1 cellular context compared by ENCODE assay signal in the genomic region with DNA sequence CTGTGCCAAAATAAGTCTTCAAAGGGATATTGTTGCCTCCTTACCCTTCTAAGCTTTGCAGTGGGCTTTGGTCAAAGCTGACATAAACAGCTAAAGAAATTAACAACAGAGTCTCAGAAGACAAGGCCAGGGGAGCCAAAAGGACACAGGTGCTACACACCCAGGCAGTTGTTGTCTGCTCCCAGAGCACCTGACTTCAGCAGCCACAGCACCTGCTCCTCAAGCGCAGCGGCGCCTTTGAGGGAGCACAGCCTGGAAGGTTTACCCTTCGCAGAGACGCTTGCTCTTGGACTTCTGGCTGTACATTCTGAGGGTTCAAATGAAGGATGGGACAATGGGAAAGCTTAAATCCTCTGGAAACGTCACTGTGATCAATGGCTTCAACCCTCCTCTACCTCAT.
A peak's percentile ranks its signal among the peaks of the same experiment; 100 is the strongest.
TF ChIP-seq lines count a peak whose summit lies in the region.

No MANE protein-coding gene starts in this region.

TF ChIP-seq in HepG2, 621 proteins besides CTCF, POLR2A, EP300 and RAD21 (continued from another document and continues in another):
- TF ChIP-seq, protein P1, sequence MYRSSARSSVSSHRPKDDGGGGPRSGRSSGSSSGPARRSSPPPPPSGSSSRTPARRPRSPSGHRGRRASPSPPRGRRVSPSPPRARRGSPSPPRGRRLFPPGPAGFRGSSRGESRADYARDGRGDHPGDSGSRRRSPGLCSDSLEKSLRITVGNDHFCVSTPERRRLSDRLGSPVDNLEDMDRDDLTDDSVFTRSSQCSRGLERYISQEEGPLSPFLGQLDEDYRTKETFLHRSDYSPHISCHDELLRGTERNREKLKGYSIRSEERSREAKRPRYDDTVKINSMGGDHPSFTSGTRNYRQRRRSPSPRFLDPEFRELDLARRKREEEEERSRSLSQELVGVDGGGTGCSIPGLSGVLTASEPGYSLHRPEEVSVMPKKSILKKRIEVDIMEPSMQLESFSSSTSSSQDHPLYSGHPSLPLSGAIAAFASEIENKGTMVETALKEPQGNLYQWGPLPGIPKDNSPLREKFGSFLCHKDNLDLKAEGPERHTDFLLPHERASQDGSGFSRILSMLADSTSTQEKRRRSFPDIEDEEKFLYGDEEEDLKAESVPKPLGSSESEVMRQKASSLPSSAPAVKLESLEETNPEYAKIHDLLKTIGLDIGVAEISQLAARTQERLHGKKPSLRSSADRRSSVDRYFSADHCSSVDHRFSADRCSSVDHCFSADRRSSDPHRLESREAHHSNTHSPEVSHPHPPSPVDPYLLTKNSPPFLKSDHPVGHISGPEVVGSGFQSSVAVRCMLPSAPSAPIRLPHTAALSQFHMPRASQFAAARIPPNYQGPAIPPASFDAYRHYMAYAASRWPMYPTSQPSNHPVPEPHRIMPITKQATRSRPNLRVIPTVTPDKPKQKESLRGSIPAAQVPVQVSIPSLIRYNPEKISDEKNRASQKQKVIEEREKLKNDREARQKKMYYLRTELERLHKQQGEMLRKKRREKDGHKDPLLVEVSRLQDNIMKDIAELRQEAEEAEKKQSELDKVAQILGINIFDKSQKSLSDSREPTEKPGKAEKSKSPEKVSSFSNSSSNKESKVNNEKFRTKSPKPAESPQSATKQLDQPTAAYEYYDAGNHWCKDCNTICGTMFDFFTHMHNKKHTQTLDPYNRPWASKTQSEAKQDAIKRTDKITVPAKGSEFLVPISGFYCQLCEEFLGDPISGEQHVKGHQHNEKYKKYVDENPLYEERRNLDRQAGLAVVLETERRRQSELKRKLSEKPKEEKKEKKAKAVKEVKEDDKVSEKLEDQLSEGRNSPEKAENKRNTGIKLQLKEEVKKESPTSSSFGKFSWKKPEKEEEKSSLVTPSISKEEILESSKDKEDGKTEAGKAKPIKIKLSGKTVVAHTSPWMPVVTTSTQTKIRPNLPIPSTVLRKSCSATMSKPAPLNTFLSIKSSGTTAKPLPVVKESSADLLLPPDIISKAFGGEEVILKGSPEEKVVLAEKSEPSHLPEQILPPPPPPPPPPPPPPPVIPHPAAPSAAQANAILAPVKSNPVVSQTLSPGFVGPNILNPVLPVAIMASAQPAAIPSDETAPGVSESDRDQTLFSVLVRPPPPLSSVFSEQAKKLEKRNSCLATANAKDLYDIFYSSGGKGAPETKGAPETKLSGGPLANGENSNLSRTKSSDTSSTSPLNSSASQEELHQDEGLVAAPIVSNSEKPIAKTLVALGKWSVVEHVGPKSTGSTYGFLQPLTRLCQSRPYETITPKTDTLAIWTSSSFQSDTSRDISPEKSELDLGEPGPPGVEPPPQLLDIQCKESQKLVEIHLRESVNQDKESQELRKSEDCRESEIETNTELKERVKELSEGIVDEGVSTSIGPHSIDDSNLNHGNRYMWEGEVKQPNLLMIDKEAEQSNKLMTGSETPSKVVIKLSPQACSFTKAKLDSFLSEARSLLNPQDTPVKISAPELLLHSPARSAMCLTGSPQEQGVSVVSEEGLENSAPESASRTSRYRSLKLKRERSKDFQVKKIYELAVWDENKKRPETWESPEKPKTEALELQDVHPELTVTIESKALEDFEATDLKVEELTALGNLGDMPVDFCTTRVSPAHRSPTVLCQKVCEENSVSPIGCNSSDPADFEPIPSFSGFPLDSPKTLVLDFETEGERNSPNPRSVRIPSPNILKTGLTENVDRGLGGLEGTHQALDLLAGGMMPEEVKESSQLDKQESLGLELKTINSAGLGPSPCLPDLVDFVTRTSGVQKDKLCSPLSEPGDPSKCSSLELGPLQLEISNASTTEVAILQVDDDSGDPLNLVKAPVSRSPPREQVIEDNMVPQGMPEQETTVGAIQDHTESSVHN (CRISPR knock-in tag; IDR thresholded peaks at IDR 0.05), result no peak
- TF ChIP-seq CBX1 (IDR thresholded peaks at IDR 0.05; ENCODE audit: low read depth) (no peak), EED (CRISPR knock-in tag; IDR thresholded peaks at IDR 0.05) (no peak), ZNF589 (CRISPR knock-in tag; conservative IDR thresholded peaks at IDR 0.05) (no peak), SAP130 (CRISPR knock-in tag; IDR thresholded peaks at IDR 0.05; ENCODE audit: low read depth) (0 out of 2 replicates have a peak, but pooled peaks have one; percentile 15), ZNF251 (CRISPR knock-in tag; IDR thresholded peaks at IDR 0.05) (0 out of 2 replicates have a peak, but pooled peaks have one; percentile 37), AHR (CRISPR knock-in tag; IDR thresholded peaks at IDR 0.05) (0 out of 2 replicates have a peak, but pooled peaks have one; percentile 37), FOSL1 (CRISPR knock-in tag; IDR thresholded peaks at IDR 0.05; ENCODE audit: borderline replicate concordance) (0 out of 2 replicates have a peak, but pooled peaks have one; percentile 12), ARNTL (CRISPR knock-in tag; IDR thresholded peaks at IDR 0.05) (no peak), SNAPC5 (CRISPR knock-in tag; IDR thresholded peaks at IDR 0.05; ENCODE audit: borderline replicate concordance) (no peak), ZNF883 (CRISPR knock-in tag; IDR thresholded peaks at IDR 0.05; ENCODE audit: not compliant biosample characterization) (peak; percentile 72), ZNF792 (CRISPR knock-in tag; IDR thresholded peaks at IDR 0.05) (no peak), PTBP1 (IDR thresholded peaks at IDR 0.05; ENCODE audit: low read depth, low read length, poor library complexity, severe bottlenecking) (no peak), ZFP62 (CRISPR knock-in tag; IDR thresholded peaks at IDR 0.05) (0 out of 2 replicates have a peak, but pooled peaks have one; percentile 22), STAG1 (CRISPR knock-in tag; IDR thresholded peaks at IDR 0.05) (0 out of 2 replicates have a peak, but pooled peaks have one; percentile 2), RBM22 (optimal IDR thresholded peaks at IDR 0.05; ENCODE audit: low read length) (peak; percentile 56), ZNF350 (CRISPR knock-in tag; IDR thresholded peaks at IDR 0.05; ENCODE audit: borderline replicate concordance, low read depth) (no peak; the same call in 1 of the 2 replicates), MEIS2 (CRISPR knock-in tag; IDR thresholded peaks at IDR 0.05) (no peak), ZNF782 (CRISPR knock-in tag; IDR thresholded peaks at IDR 0.05; ENCODE audit: borderline replicate concordance) (0 out of 2 replicates have a peak, but pooled peaks have one; percentile 28), MXI1 (IDR thresholded peaks at IDR 0.05; ENCODE audit: borderline replicate concordance, low read depth, low read length) (no peak), NCOA2 (CRISPR knock-in tag; IDR thresholded peaks at IDR 0.05) (no peak), ATF4 (CRISPR knock-in tag; IDR thresholded peaks at IDR 0.05) (no peak), HOXA5 (CRISPR knock-in tag; IDR thresholded peaks at IDR 0.05) (no peak), RARA (CRISPR knock-in tag; IDR thresholded peaks at IDR 0.05) (no peak), MAZ (IDR thresholded peaks at IDR 0.05; ENCODE audit: borderline replicate concordance, low read depth, low read length) (no peak), MAZ (CRISPR knock-in tag; IDR thresholded peaks at IDR 0.05; ENCODE audit: low read depth) (no peak), ZNF382 (CRISPR knock-in tag; IDR thresholded peaks at IDR 0.05; ENCODE audit: borderline replicate concordance) (no peak), BRD4 (CRISPR knock-in tag; IDR thresholded peaks at IDR 0.05) (no peak), ZBTB43 (CRISPR knock-in tag; conservative IDR thresholded peaks at IDR 0.05) (0 out of 2 replicates have a peak, but pooled peaks have one; percentile 19), KLF9 (CRISPR knock-in tag; IDR thresholded peaks at IDR 0.05; ENCODE audit: low read depth) (no peak), NFKB2 (CRISPR knock-in tag; IDR thresholded peaks at IDR 0.05; ENCODE audit: borderline replicate concordance) (peak; percentile 46; the same call in 1 of the 2 replicates), FOXO1 (CRISPR knock-in tag; IDR thresholded peaks at IDR 0.05) (0 out of 2 replicates have a peak, but pooled peaks have one; percentile 20), ZNF326 (CRISPR knock-in tag; IDR thresholded peaks at IDR 0.05; ENCODE audit: borderline replicate concordance) (no peak), ZNF510 (CRISPR knock-in tag; IDR thresholded peaks at IDR 0.05; ENCODE audit: low read depth) (0 out of 2 replicates have a peak, but pooled peaks have one; percentile 56), KDM2A (CRISPR knock-in tag; IDR thresholded peaks at IDR 0.05; ENCODE audit: borderline replicate concordance, low read depth) (0 out of 2 replicates have a peak, but pooled peaks have one; percentile 20), SATB2 (CRISPR knock-in tag; IDR thresholded peaks at IDR 0.05) (no peak), ZNF138 (CRISPR knock-in tag; IDR thresholded peaks at IDR 0.05; ENCODE audit: low read depth) (no peak)
- TF ChIP-seq, protein P2, sequence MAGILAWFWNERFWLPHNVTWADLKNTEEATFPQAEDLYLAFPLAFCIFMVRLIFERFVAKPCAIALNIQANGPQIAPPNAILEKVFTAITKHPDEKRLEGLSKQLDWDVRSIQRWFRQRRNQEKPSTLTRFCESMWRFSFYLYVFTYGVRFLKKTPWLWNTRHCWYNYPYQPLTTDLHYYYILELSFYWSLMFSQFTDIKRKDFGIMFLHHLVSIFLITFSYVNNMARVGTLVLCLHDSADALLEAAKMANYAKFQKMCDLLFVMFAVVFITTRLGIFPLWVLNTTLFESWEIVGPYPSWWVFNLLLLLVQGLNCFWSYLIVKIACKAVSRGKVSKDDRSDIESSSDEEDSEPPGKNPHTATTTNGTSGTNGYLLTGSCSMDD (CRISPR knock-in tag; IDR thresholded peaks at IDR 0.05), result 0 out of 2 replicates have a peak, but pooled peaks have one; percentile 51
- TF ChIP-seq, protein P3, sequence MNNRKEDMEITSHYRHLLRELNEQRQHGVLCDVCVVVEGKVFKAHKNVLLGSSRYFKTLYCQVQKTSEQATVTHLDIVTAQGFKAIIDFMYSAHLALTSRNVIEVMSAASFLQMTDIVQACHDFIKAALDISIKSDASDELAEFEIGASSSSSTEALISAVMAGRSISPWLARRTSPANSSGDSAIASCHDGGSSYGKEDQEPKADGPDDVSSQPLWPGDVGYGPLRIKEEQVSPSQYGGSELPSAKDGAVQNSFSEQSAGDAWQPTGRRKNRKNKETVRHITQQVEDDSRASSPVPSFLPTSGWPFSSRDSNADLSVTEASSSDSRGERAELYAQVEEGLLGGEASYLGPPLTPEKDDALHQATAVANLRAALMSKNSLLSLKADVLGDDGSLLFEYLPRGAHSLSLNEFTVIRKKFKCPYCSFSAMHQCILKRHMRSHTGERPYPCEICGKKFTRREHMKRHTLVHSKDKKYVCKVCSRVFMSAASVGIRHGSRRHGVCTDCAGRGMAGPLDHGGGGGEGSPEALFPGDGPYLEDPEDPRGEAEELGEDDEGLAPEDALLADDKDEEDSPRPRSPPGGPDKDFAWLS (CRISPR knock-in tag; IDR thresholded peaks at IDR 0.05; ENCODE audit: borderline replicate concordance), result 0 out of 2 replicates have a peak, but pooled peaks have one; percentile 48
- TF ChIP-seq, protein P4, sequence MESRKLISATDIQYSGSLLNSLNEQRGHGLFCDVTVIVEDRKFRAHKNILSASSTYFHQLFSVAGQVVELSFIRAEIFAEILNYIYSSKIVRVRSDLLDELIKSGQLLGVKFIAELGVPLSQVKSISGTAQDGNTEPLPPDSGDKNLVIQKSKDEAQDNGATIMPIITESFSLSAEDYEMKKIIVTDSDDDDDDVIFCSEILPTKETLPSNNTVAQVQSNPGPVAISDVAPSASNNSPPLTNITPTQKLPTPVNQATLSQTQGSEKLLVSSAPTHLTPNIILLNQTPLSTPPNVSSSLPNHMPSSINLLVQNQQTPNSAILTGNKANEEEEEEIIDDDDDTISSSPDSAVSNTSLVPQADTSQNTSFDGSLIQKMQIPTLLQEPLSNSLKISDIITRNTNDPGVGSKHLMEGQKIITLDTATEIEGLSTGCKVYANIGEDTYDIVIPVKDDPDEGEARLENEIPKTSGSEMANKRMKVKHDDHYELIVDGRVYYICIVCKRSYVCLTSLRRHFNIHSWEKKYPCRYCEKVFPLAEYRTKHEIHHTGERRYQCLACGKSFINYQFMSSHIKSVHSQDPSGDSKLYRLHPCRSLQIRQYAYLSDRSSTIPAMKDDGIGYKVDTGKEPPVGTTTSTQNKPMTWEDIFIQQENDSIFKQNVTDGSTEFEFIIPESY (CRISPR knock-in tag; IDR thresholded peaks at IDR 0.05), result peak; percentile 87
- TF ChIP-seq, protein P5, sequence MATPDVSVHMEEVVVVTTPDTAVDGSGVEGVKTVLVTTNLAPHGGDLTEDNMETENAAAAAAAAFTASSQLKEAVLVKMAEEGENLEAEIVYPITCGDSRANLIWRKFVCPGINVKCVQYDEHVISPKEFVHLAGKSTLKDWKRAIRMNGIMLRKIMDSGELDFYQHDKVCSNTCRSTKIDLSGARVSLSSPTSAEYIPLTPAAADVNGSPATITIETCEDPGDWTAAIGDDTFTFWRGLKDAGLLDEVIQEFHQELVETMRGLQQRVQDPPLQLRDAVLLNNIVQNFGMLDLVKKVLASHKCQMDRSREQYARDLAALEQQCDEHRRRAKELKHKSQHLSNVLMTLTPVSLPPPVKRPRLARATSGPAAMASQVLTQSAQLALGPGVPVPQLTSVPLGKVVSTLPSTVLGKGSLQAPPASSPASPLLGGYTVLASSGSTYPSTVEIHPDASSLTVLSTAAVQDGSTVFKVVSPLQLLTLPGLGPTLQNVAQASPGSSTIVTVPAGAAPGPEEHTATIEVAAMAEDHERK (CRISPR knock-in tag; IDR thresholded peaks at IDR 0.05; ENCODE audit: low read depth), result no peak
- TF ChIP-seq, protein P6, sequence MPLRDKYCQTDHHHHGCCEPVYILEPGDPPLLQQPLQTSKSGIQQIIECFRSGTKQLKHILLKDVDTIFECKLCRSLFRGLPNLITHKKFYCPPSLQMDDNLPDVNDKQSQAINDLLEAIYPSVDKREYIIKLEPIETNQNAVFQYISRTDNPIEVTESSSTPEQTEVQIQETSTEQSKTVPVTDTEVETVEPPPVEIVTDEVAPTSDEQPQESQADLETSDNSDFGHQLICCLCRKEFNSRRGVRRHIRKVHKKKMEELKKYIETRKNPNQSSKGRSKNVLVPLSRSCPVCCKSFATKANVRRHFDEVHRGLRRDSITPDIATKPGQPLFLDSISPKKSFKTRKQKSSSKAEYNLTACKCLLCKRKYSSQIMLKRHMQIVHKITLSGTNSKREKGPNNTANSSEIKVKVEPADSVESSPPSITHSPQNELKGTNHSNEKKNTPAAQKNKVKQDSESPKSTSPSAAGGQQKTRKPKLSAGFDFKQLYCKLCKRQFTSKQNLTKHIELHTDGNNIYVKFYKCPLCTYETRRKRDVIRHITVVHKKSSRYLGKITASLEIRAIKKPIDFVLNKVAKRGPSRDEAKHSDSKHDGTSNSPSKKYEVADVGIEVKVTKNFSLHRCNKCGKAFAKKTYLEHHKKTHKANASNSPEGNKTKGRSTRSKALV (CRISPR knock-in tag; IDR thresholded peaks at IDR 0.05), result no peak
